8 cellular contexts compared by ENCODE assay signal in genomic region chrX:1336331-1337143, GRCh38. TPM values are rescaled to one million over a fixed set of nuclear protein-coding genes. Genes with fewer than 3 reads are reported as not detected.
DNase-seq lines count a peak whose midpoint lies in the region; ATAC-seq, FAIRE-seq and TF ChIP-seq lines count a peak whose summit lies in the region.

Gene IL3RA, plus strand, starts transcription at chrX:1336785. Its CDS starts 4,981 bp downstream, at chrX:1341766.

- peak; percentile 52 for ATAC-seq in GM21825 (IDR thresholded peaks at IDR 0.05; ENCODE audit: unreplicated experiment)

- peak; percentile 69 for DNase-seq in RPMI8226
- DNase-seq in fibroblast of pulmonary artery (ENCODE audit: low read depth): peak; percentile 29
- DNase-seq in posterior vena cava (ENCODE audit: low spot score): peak; percentile 81
- DNase-seq in HTR-8/SVneo (ENCODE audit: insufficient read length, low spot score): no peak
- no peak for DNase-seq in DMS53 treated with DMSO at 0.1 percent for 48 hours (lab: John Stamatoyannopoulos, UW; ENCODE audit: unreplicated experiment)
- DNase-seq in NCI-H82 (lab: John Stamatoyannopoulos, UW): no peak

- no peak for FAIRE-seq in HTR-8/SVneo (lab: Jason Lieb, UNC)

- intact Hi-C loops in posterior vena cava (cut with DNase I): no loop called here

- peak within 1 kb of the TSS; percentile 72 for H3K4me3 ChIP-seq in GM08714 (ENCODE audit: low read length)
- H3K4me3 ChIP-seq in fibroblast of pulmonary artery (replicated peaks; ENCODE audit: low read depth, low read length): no peak within 1 kb of the TSS

- no peak for TF ChIP-seq CTCF in fibroblast of pulmonary artery (IDR thresholded peaks at IDR 0.05; ENCODE audit: low read length, missing control alignments)

RNA-seq across cellular contexts. Expression of gene IL3RA, which starts in this region (rescaled TPM):
- total RNA-seq in posterior vena cava: 1 to 10 TPM; 5.4 to 5.6 TPM

Comparison
In these comparisons a context has a peak if more than half of its experiments do, and no peak if none do; other contexts are left out.
1. DNase-seq: peak in RPMI8226 (single experiment), fibroblast of pulmonary artery (single experiment) and posterior vena cava (single experiment); none in HTR-8/SVneo (single experiment), DMS53 treated with DMSO at 0.1 percent for 48 hours (single experiment) and NCI-H82 (single experiment).